Comparison of ENCODE assay signal across 30 cellular contexts in the genomic region with DNA sequence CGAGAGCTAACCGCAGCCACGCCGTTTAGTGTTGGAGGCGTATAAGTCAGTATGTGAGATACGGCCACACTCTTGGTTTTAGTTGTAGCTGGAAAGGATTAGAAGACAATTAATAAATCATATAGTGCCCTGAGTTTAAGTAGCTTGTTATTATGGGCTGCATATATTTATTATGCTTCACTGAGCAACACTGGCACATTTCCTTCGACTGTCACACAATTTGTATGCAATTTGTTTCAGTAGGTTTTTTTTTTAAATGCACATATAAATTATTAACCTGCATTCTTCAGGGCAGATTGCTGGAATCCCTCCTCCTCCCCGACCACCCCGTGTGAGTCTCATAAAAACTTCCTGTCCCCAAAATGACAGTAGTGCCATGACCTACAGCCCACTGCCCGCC. TPM values are rescaled to one million over a fixed set of nuclear protein-coding genes. Genes with fewer than 3 reads are reported as not detected.
"Had no signal": no experiment of that assay in that cellular context is flagged by ENCODE, and none has a peak within 500 bp of the region (broad histone marks: within the 10 kb centered on the region; RNA-seq: fewer than 3 reads in every experiment).

No MANE protein-coding gene starts in this region.

- H3K27ac ChIP-seq: coronary artery, esophagus muscularis mucosa, foreskin keratinocyte, heart right ventricle, stomach, tibial artery, upper lobe of left lung had no signal

- H3K27ac Mint-ChIP-seq: memory B cell; mesothelial cell of epicardium; naive B cell; natural killer cell treated with Interleukin-12 subunit alpha and Interleukin-12 subunit beta and Interleukin-15 and Interleukin-18, amount 100 ng/mL, for 72 hours; stimulated activated effector memory CD8-positive, alpha-beta T cell treated with anti-CD3 and anti-CD28 coated beads, Interleukin-12 subunit alpha, Interleukin-12 subunit beta, amount 100 ng/mL, for 72 hours had no signal

- H3K9me3 Mint-ChIP-seq: central memory CD8-positive, alpha-beta T cell; memory B cell; mesothelial cell of epicardium; natural killer cell treated with Interleukin-12 subunit alpha and Interleukin-12 subunit beta and Interleukin-15 and Interleukin-18, amount 100 ng/mL, for 72 hours; stimulated activated effector memory CD8-positive, alpha-beta T cell treated with anti-CD3 and anti-CD28 coated beads, Interleukin-12 subunit alpha, Interleukin-12 subunit beta, amount 100 ng/mL, for 72 hours had no signal

- H3K4me1 Mint-ChIP-seq: central memory CD8-positive, alpha-beta T cell; naive B cell; stimulated activated effector memory CD8-positive, alpha-beta T cell treated with anti-CD3 and anti-CD28 coated beads, Interleukin-12 subunit alpha, Interleukin-12 subunit beta, amount 100 ng/mL, for 72 hours had no signal

- H3K4me2 ChIP-seq: smooth muscle cell had no signal

- H3K36me3 Mint-ChIP-seq: memory B cell; mesothelial cell of epicardium; naive B cell; natural killer cell treated with Interleukin-12 subunit alpha and Interleukin-12 subunit beta and Interleukin-15 and Interleukin-18, amount 100 ng/mL, for 72 hours; stimulated activated effector memory CD8-positive, alpha-beta T cell treated with anti-CD3 and anti-CD28 coated beads, Interleukin-12 subunit alpha, Interleukin-12 subunit beta, amount 100 ng/mL, for 72 hours had no signal

- H3K9me3 ChIP-seq: esophagus muscularis mucosa, heart right ventricle, mucosa of descending colon, stomach, testis, tibial artery, upper lobe of left lung had no signal

- DNase-seq: dermis blood vessel endothelial cell; effector memory CD4-positive, alpha-beta T cell; foreskin keratinocyte; glutamatergic neuron; heart right ventricle; hippocampal formation; left colon; left ventricle myocardium superior; mucosa of descending colon; naive B cell; nucleus accumbens; stimulated activated CD4-positive, alpha-beta T cell treated with anti-CD3 and anti-CD28 coated beads, Interleukin-12 subunit alpha, Interleukin-12 subunit beta, amount 100 ng/mL, for 4 hours; stimulated activated CD4-positive, alpha-beta T cell treated with anti-CD3 and anti-CD28 coated beads, Interleukin-2, amount 100 ng/mL, for 24 hours; stimulated activated CD4-positive, alpha-beta T cell treated with anti-CD3 and anti-CD28 coated beads, Interleukin-4, amount 100 ng/mL, for 24 hours; stimulated activated naive CD4-positive, alpha-beta T cell treated with Interleukin-2 at 50 U/mL for 16 hours; stomach; testis; tibial artery; upper lobe of left lung had no signal

- H3K4me3 Mint-ChIP-seq: central memory CD8-positive, alpha-beta T cell; memory B cell; mesothelial cell of epicardium; natural killer cell treated with Interleukin-12 subunit alpha and Interleukin-12 subunit beta and Interleukin-15 and Interleukin-18, amount 100 ng/mL, for 72 hours; stimulated activated effector memory CD8-positive, alpha-beta T cell treated with anti-CD3 and anti-CD28 coated beads, Interleukin-12 subunit alpha, Interleukin-12 subunit beta, amount 100 ng/mL, for 72 hours had no signal

- H3K4me1 ChIP-seq: foreskin keratinocyte, tibial artery had no signal

- H3K36me3 ChIP-seq: esophagus muscularis mucosa, heart right ventricle, stomach, tibial artery, upper lobe of left lung had no signal

- H3K27me3 ChIP-seq: esophagus muscularis mucosa, heart right ventricle, stomach, testis, tibial artery, upper lobe of left lung had no signal

- H3K4me3 ChIP-seq: coronary artery, esophagus muscularis mucosa, heart right ventricle, lung, mucosa of descending colon, smooth muscle cell, stomach, testis, tibial artery, upper lobe of left lung had no signal

RNA-seq across cellular contexts. Expression of a gene that starts 56.9 kb away (rescaled TPM):
- total RNA-seq: dermis blood vessel endothelial cell; epithelial cell of proximal tubule; natural killer cell treated with Interleukin-12 subunit alpha and Interleukin-12 subunit beta and Interleukin-15 and Interleukin-18, amount 100 ng/mL, for 72 hours; pulmonary artery endothelial cell had no signal
